ENCODE assay signal across 34 cellular contexts in the genomic region with DNA sequence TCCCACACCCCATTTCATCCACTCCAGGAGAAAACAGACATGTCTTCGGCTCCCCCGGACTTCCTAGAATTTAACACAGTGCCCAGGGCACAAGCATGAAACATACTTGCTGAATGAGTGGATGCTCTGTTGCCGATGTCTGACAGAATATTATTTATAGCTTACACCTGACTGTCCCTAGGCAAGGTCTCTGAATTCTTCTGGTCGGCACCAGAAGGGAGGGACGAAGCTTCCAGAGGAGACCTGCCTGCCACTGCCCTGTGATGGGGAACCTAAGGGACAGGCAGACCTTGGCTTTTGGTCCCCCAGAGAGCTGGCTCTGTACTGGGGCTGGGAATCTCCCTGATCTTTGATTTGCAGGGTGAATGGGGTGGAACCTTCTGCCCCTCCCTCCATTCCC. TPM values are rescaled to one million over a fixed set of nuclear protein-coding genes. Genes with fewer than 3 reads are reported as not detected.
"Had no signal": no experiment of that assay in that cellular context is flagged by ENCODE, and none has a peak within 500 bp of the region (broad histone marks: within the 10 kb centered on the region; RNA-seq: fewer than 3 reads in every experiment).

No MANE protein-coding gene starts in this region.

- DNase-seq: activated B cell treated with CpG ODN at 0.5 μM for 24 hours; activated CD4-positive, alpha-beta memory T cell treated with anti-CD3 and anti-CD28 coated beads for 36 hours; activated CD4-positive, alpha-beta T cell treated with anti-CD3 and anti-CD28 coated beads for 4 hours; activated CD4-positive, alpha-beta T cell treated with anti-CD3 and anti-CD28 coated beads, Interleukin-2, amount 10 ng/mL, durations not matched to agents 24 days and 14 days; activated CD4-positive, alpha-beta T cell treated with anti-CD3 and anti-CD28 coated beads, Interleukin-2, amount 50 U/mL, for 1 hour; activated CD4-positive, alpha-beta T cell treated with anti-CD3 and anti-CD28 coated beads, Interleukin-2, amount 50 U/mL, for 4 hours; activated CD4-positive, CD25-positive, alpha-beta regulatory T cell treated with anti-CD3 and anti-CD28 coated beads, Interleukin-2, amount 50 U/mL, for 72 hours; activated CD8-positive, alpha-beta memory T cell treated with anti-CD3 and anti-CD28 coated beads, Interleukin-2, amount 50 U/mL, for 4 hours; activated CD8-positive, alpha-beta T cell treated with anti-CD3 and anti-CD28 coated beads for 36 hours; activated effector memory CD4-positive, alpha-beta T cell treated with Interleukin-2 at 50 U/mL for 16 hours; activated gamma-delta T cell; activated naive CD4-positive, alpha-beta T cell treated with anti-CD3 and anti-CD28 coated beads, Interleukin-2, amount 10 ng/mL, durations not matched to agents 7 days and 5 days; activated naive CD4-positive, alpha-beta T cell treated with Interleukin-2 at 50 U/mL for 16 hours; activated naive CD8-positive, alpha-beta T cell treated with anti-CD3 and anti-CD28 coated beads, Interleukin-2, amount 10 ng/mL, durations not matched to agents 7 days and 5 days; activated naive CD8-positive, alpha-beta T cell treated with anti-CD3 and anti-CD28 coated beads, Interleukin-2, amount 50 U/mL, for 24 hours; activated T-cell treated with anti-CD3 and anti-CD28 coated beads for 4 hours; activated T-cell treated with anti-CD3 and anti-CD28 coated beads, Interleukin-2, amount 50 U/mL, for 1 hour; activated T-cell treated with anti-CD3 and anti-CD28 coated beads, Interleukin-2, amount 50 U/mL, for 4 hours; activated T-cell treated with anti-CD3 and anti-CD28 coated beads, Interleukin-2, amount 50 U/mL, for 72 hours; amygdala; anterior cingulate cortex; caudate nucleus; cerebellar nuclear complex; T-helper 1 cell; T-helper 2 cell; T-helper 9 cell had no signal

- H3K4me1 ChIP-seq: ascending aorta had no signal

- H3K36me3 ChIP-seq: ascending aorta, cardiac muscle cell had no signal

- FAIRE-seq: bronchial epithelial cell, TTC549 had no signal

- H3K4me3 ChIP-seq: ascending aorta, cardiac muscle cell had no signal

- H3K27ac ChIP-seq: ascending aorta, cardiac muscle cell, VCaP had no signal

- H3K27me3 ChIP-seq: ascending aorta, cardiac muscle cell had no signal

- H3K9me3 ChIP-seq: ascending aorta had no signal

- ATAC-seq: activated CD8-positive, alpha-beta T cell treated with anti-CD3 and anti-CD28 coated beads for 36 hours; activated naive CD8-positive, alpha-beta T cell treated with anti-CD3 and anti-CD28 coated beads, Interleukin-2, amount 50 U/mL, for 24 hours; activated T-cell treated with anti-CD3 and anti-CD28 coated beads, Interleukin-2, amount 50 U/mL, for 4 hours; activated T-cell treated with anti-CD3 and anti-CD28 coated beads, Interleukin-2, amount 50 U/mL, for 72 hours had no signal

RNA-seq across cellular contexts. Expression of a gene that starts 44.0 kb away (rescaled TPM):
- total RNA-seq: activated B cell treated with CpG ODN at 0.5 μM for 24 hours; activated CD4-positive, alpha-beta memory T cell treated with anti-CD3 and anti-CD28 coated beads for 36 hours; activated CD4-positive, alpha-beta T cell treated with anti-CD3 and anti-CD28 coated beads, Interleukin-2, amount 10 ng/mL, durations not matched to agents 24 days and 14 days; activated CD8-positive, alpha-beta memory T cell treated with anti-CD3 and anti-CD28 coated beads for 36 hours; activated T-helper 1 cell treated with anti-CD3 and anti-CD28 coated beads, Interleukin-12 subunit alpha, Interleukin-12 subunit beta, Interleukin-2, Interleukin-4 antibody, amounts not matched to agents 30 ng/mL and 10 ng/mL and 1 ng/mL, durations not matched to agents 14 hours and 24 hours and 36 hours; activated T-helper 2 cell treated with anti-CD3 and anti-CD28 coated beads, Interferon-gamma antibody, Interleukin-2, Interleukin-4, amounts not matched to agents 10 μg/mL and 5 μg/mL and 100 μg/mL, durations not matched to agents 14 hours and 24 hours and 36 hours; cardiac muscle cell had no signal
- polyA plus RNA-seq: cardiac muscle cell had no signal

RNA-seq across cellular contexts. Expression of a gene that starts 44.0 kb away (rescaled TPM):
- total RNA-seq: activated B cell treated with CpG ODN at 0.5 μM for 24 hours; activated CD4-positive, alpha-beta memory T cell treated with anti-CD3 and anti-CD28 coated beads for 36 hours; activated CD4-positive, alpha-beta T cell treated with anti-CD3 and anti-CD28 coated beads, Interleukin-2, amount 10 ng/mL, durations not matched to agents 24 days and 14 days; activated CD8-positive, alpha-beta memory T cell treated with anti-CD3 and anti-CD28 coated beads for 36 hours; activated CD8-positive, alpha-beta T cell treated with anti-CD3 and anti-CD28 coated beads for 36 hours; activated naive CD8-positive, alpha-beta T cell treated with anti-CD3 and anti-CD28 coated beads, Interleukin-2, amount 10 ng/mL, durations not matched to agents 7 days and 5 days; activated T-cell treated with anti-CD3 and anti-CD28 coated beads, Interleukin-2, amount 50 U/mL, for 4 hours; activated T-cell treated with anti-CD3 and anti-CD28 coated beads, Interleukin-2, amount 50 U/mL, for 72 hours; activated T-helper 1 cell treated with anti-CD3 and anti-CD28 coated beads, Interleukin-12 subunit alpha, Interleukin-12 subunit beta, Interleukin-2, Interleukin-4 antibody, amounts not matched to agents 30 ng/mL and 10 ng/mL and 1 ng/mL, durations not matched to agents 14 hours and 24 hours and 36 hours; activated T-helper 2 cell treated with anti-CD3 and anti-CD28 coated beads, Interferon-gamma antibody, Interleukin-2, Interleukin-4, amounts not matched to agents 10 μg/mL and 5 μg/mL and 100 μg/mL, durations not matched to agents 14 hours and 24 hours and 36 hours; ascending aorta; bronchial epithelial cell; cardiac muscle cell had no signal
- polyA plus RNA-seq: cardiac muscle cell had no signal
